9 cellular contexts compared by ENCODE assay signal in genomic region chr21:31326478-31327247, GRCh38. TPM values are rescaled to one million over a fixed set of nuclear protein-coding genes. Genes with fewer than 3 reads are reported as not detected.
DNase-seq lines count a peak whose midpoint lies in the region; ATAC-seq and TF ChIP-seq lines count a peak whose summit lies in the region.
"Had no signal": no experiment of that assay in that cellular context is flagged by ENCODE, and none has a peak within 500 bp of the region (broad histone marks: within the 10 kb centered on the region; RNA-seq: fewer than 3 reads in every experiment).

No MANE protein-coding gene starts in this region.

- no peak overlapping the region for H3K4me3 ChIP-seq in left ventricle myocardium inferior
- H3K4me3 ChIP-seq: heart right ventricle had no signal

- H3K36me3 ChIP-seq in left ventricle myocardium inferior: no peaks in the 10 kb centered on the region
- H3K36me3 ChIP-seq: heart right ventricle had no signal

- H3K9me3 ChIP-seq in left ventricle myocardium inferior (replicated peaks): peaks cover 17% of the 10 kb centered on the region

- H3K4me1 ChIP-seq in left ventricle myocardium inferior: no peaks in the 10 kb centered on the region

- intact Hi-C loops in left ventricle myocardium inferior (cut with micrococcal nuclease): no loop called here

- peak; percentile 95 for ATAC-seq in GM18519 (IDR thresholded peaks at IDR 0.05; ENCODE audit: low FRiP score, unreplicated experiment)
- ATAC-seq in HG02884 (IDR thresholded peaks at IDR 0.05; ENCODE audit: unreplicated experiment): peak; percentile 97

- H3K27ac ChIP-seq in left ventricle myocardium inferior (replicated peaks): no peak overlapping the region
- H3K27ac ChIP-seq: heart right ventricle had no signal

- DNase-seq in SIG-M5 treated with dmso at 0.1 percent for 504 hours (lab: John Stamatoyannopoulos, UW; ENCODE audit: unreplicated experiment): peak; percentile 50
- peak; percentile 58 for DNase-seq in central memory CD4-positive, alpha-beta T cell
- peak; percentile 54 for DNase-seq in stimulated activated naive CD4-positive, alpha-beta T cell treated with Interleukin-2 at 50 U/mL for 16 hours (lab: John Stamatoyannopoulos, UW)
- DNase-seq in NCI-H345 (lab: John Stamatoyannopoulos, UW): no peak
- no peak for DNase-seq in ACHN
- DNase-seq in left ventricle myocardium inferior: no peak
- DNase-seq: heart right ventricle had no signal

- no peaks in the 10 kb centered on the region for H3K27me3 ChIP-seq in left ventricle myocardium inferior (ENCODE audit: low read depth)

- in situ Hi-C loops in ACHN (cut with HindIII; ENCODE audit: low pct_ligation_motif_present, low pct_unique_long_range_greater_than_20kb, low sequenced_read_pairs): no loop called here

- no peak for TF ChIP-seq CTCF in left ventricle myocardium inferior (IDR thresholded peaks at IDR 0.05; ENCODE audit: borderline replicate concordance)

RNA-seq across cellular contexts. Expression of gene TIAM1, which starts 17.4 kb away (rescaled TPM):
- 1.8 TPM for total RNA-seq in left ventricle myocardium inferior

Comparison
In these comparisons a context has a peak if more than half of its experiments do, and no peak if none do; other contexts are left out.
1. DNase-seq: peak in SIG-M5 treated with dmso at 0.1 percent for 504 hours (single experiment), central memory CD4-positive, alpha-beta T cell (single experiment) and stimulated activated naive CD4-positive, alpha-beta T cell treated with Interleukin-2 at 50 U/mL for 16 hours (single experiment); none in NCI-H345 (single experiment), ACHN (single experiment) and left ventricle myocardium inferior (single experiment).